12 cellular contexts compared by ENCODE assay signal in genomic region chr17:7263801-7264078, GRCh38. TPM values are rescaled to one million over a fixed set of nuclear protein-coding genes. Genes with fewer than 3 reads are reported as not detected.
DNase-seq lines count a peak whose midpoint lies in the region; ATAC-seq and TF ChIP-seq lines count a peak whose summit lies in the region.
"Had no signal": no experiment of that assay in that cellular context is flagged by ENCODE, and none has a peak within 500 bp of the region (broad histone marks: within the 10 kb centered on the region; RNA-seq: fewer than 3 reads in every experiment).

No MANE protein-coding gene starts in this region.

- peaks cover 81% of the 10 kb centered on the region for H3K27me3 ChIP-seq in left ventricle myocardium inferior (ENCODE audit: low read depth)
- peaks cover 18 to 62% (median 36%) of the 10 kb centered on the region in 9 donors for H3K27me3 ChIP-seq in heart left ventricle
- peaks cover 21% of the 10 kb centered on the region for H3K27me3 ChIP-seq in lower lobe of right lung (ENCODE audit: low read depth)
- H3K27me3 ChIP-seq in upper lobe of right lung, result peaks cover 4% of the 10 kb centered on the region
- H3K27me3 ChIP-seq in vagina, result peaks cover 11% of the 10 kb centered on the region
- no peaks in the 10 kb centered on the region for H3K27me3 ChIP-seq in right cardiac atrium (ENCODE audit: control insufficient read depth, insufficient read depth)

- peak overlapping the region; percentile 19 for H3K4me3 Mint-ChIP-seq in activated naive CD8-positive, alpha-beta T cell treated with anti-CD3 and anti-CD28 coated beads, Interleukin-2, amount 50 U/mL, for 24 hours

- no peak overlapping the region for H3K27ac Mint-ChIP-seq in activated naive CD8-positive, alpha-beta T cell treated with anti-CD3 and anti-CD28 coated beads, Interleukin-2, amount 50 U/mL, for 24 hours

- H3K27ac ChIP-seq in left ventricle myocardium inferior (replicated peaks) (no peak overlapping the region), heart left ventricle (no peak overlapping the region), lower lobe of right lung (peak overlapping the region; percentile 88), upper lobe of right lung (peak overlapping the region; percentile 91), vagina (no peak overlapping the region), right cardiac atrium (ENCODE audit: low read length) (no peak overlapping the region)

- intact Hi-C loops in left ventricle myocardium inferior (cut with micrococcal nuclease) (no loop called here), heart left ventricle (cut with DNase I) (no loop called here), lower lobe of right lung (cut with DNase I) (no loop called here), upper lobe of right lung (cut with DNase I) (no loop called here), vagina (cut with DNase I) (loop anchor here (5.0 kb wide), 1 partner anchor 524 kb away; no protein-coding TSS in a partner anchor), right cardiac atrium (cut with DNase I) (no loop called here)

- TF ChIP-seq CTCF in left ventricle myocardium inferior (IDR thresholded peaks at IDR 0.05; ENCODE audit: borderline replicate concordance), result no peak
- TF ChIP-seq CTCF in heart left ventricle (IDR thresholded peaks at IDR 0.05), result no peak
- no peak for TF ChIP-seq CTCF in lower lobe of right lung (IDR thresholded peaks at IDR 0.05)
- TF ChIP-seq CTCF in upper lobe of right lung (IDR thresholded peaks at IDR 0.05), result no peak
- no peak for TF ChIP-seq CTCF in vagina (IDR thresholded peaks at IDR 0.05)

- 49 to 66% (median 56%) methylated on average over 4 of the region's 4 CpGs for WGBS in heart left ventricle, 4 donors
- WGBS in right cardiac atrium, result 49% methylated on average over 4 of the region's 4 CpGs

- no peak for DNase-seq in left ventricle myocardium inferior
- DNase-seq in heart left ventricle, result no peak
- no peak for DNase-seq in activated naive CD8-positive, alpha-beta T cell treated with anti-CD3 and anti-CD28 coated beads, Interleukin-2, amount 50 U/mL, for 24 hours
- no peak for DNase-seq in lower lobe of right lung
- no peak for DNase-seq in upper lobe of right lung
- no peak for DNase-seq in vagina (ENCODE audit: extremely low spot score in 2 of 2)
- no peak for DNase-seq in right cardiac atrium
- DNase-seq in NCI-H2081 treated with DMSO at 0.1 percent for 48 hours (lab: John Stamatoyannopoulos, UW), result no peak
- DNase-seq: activated effector memory CD4-positive, alpha-beta T cell treated with Interleukin-2 at 50 U/mL for 16 hours; C1 segment of cervical spinal cord; effector memory CD4-positive, alpha-beta T cell; Karpas-422 had no signal

- H3K36me3 Mint-ChIP-seq in activated naive CD8-positive, alpha-beta T cell treated with anti-CD3 and anti-CD28 coated beads, Interleukin-2, amount 50 U/mL, for 24 hours (ENCODE audit: low read depth), result peaks cover 5% of the 10 kb centered on the region

- H3K4me1 ChIP-seq in left ventricle myocardium inferior (peaks cover 33% of the 10 kb centered on the region), heart left ventricle (peaks cover 0 to 36% (median 23%) of the 10 kb centered on the region in 12 donors), lower lobe of right lung (peaks cover 48% of the 10 kb centered on the region), upper lobe of right lung (peaks cover 24% of the 10 kb centered on the region), vagina (peaks cover 36% of the 10 kb centered on the region), right cardiac atrium (ENCODE audit: control insufficient read depth, insufficient read depth, low read length) (no peaks in the 10 kb centered on the region)

- peaks cover 21% of the 10 kb centered on the region for H3K27me3 Mint-ChIP-seq in activated naive CD8-positive, alpha-beta T cell treated with anti-CD3 and anti-CD28 coated beads, Interleukin-2, amount 50 U/mL, for 24 hours

- ATAC-seq in heart left ventricle (no peak), lower lobe of right lung (no peak), upper lobe of right lung (no peak), right cardiac atrium (no peak)
- ATAC-seq in activated naive CD8-positive, alpha-beta T cell treated with anti-CD3 and anti-CD28 coated beads, Interleukin-2, amount 50 U/mL, for 24 hours, result no peak

- H3K4me3 ChIP-seq in left ventricle myocardium inferior, result peak overlapping the region; percentile 68
- peak overlapping the region in 2 of 12 donors; percentile 26 to 64 for H3K4me3 ChIP-seq in heart left ventricle
- H3K4me3 ChIP-seq in lower lobe of right lung, result peak overlapping the region; percentile 67
- H3K4me3 ChIP-seq in upper lobe of right lung, result peak overlapping the region; percentile 68
- no peak overlapping the region for H3K4me3 ChIP-seq in vagina
- no peak overlapping the region for H3K4me3 ChIP-seq in right cardiac atrium (ENCODE audit: low read length)

- peaks cover 7% of the 10 kb centered on the region for H3K36me3 ChIP-seq in left ventricle myocardium inferior
- peaks cover 0 to 13% (median 8%) of the 10 kb centered on the region in 9 donors for H3K36me3 ChIP-seq in heart left ventricle
- peaks cover 5% of the 10 kb centered on the region for H3K36me3 ChIP-seq in lower lobe of right lung
- H3K36me3 ChIP-seq in upper lobe of right lung, result peaks cover 3% of the 10 kb centered on the region
- H3K36me3 ChIP-seq in vagina, result no peaks in the 10 kb centered on the region

- H3K4me1 Mint-ChIP-seq in activated naive CD8-positive, alpha-beta T cell treated with anti-CD3 and anti-CD28 coated beads, Interleukin-2, amount 50 U/mL, for 24 hours, result peaks cover 36% of the 10 kb centered on the region

- TF ChIP-seq POLR2A in heart left ventricle (IDR thresholded peaks at IDR 0.05) (no peak), vagina (IDR thresholded peaks at IDR 0.05) (no peak)

- H3K9me3 Mint-ChIP-seq in activated naive CD8-positive, alpha-beta T cell treated with anti-CD3 and anti-CD28 coated beads, Interleukin-2, amount 50 U/mL, for 24 hours, result no peaks in the 10 kb centered on the region

- no peaks in the 10 kb centered on the region for H3K9me3 ChIP-seq in left ventricle myocardium inferior (replicated peaks)
- H3K9me3 ChIP-seq in heart left ventricle, result no peaks in the 10 kb centered on the region
- H3K9me3 ChIP-seq in lower lobe of right lung, result no peaks in the 10 kb centered on the region
- H3K9me3 ChIP-seq in upper lobe of right lung, result no peaks in the 10 kb centered on the region
- no peaks in the 10 kb centered on the region for H3K9me3 ChIP-seq in vagina
- H3K9me3 ChIP-seq in right cardiac atrium (ENCODE audit: control insufficient read depth, low read length), result no peaks in the 10 kb centered on the region

RNA-seq across cellular contexts. Expression of gene CLDN7, which starts 1.5 kb away (rescaled TPM):
- total RNA-seq in left ventricle myocardium inferior (1.6 TPM), heart left ventricle (1 to 10 TPM in 5 of 9 donors, under 1 TPM in 2, not detected in 2; 0.36 to 2.6 (median 2.0) TPM), lower lobe of right lung (98.7 TPM), upper lobe of right lung (117 TPM), vagina (75.9 TPM), right cardiac atrium (1 to 10 TPM; 1.8 to 3.4 (median 2.8) TPM)
- polyA plus RNA-seq in heart left ventricle (1 to 10 TPM; 1.1 to 1.3 TPM), right cardiac atrium (2.9 TPM)

RNA-seq across cellular contexts. Expression of gene ELP5, which starts 11.7 kb away (rescaled TPM):
- total RNA-seq in left ventricle myocardium inferior (62.5 TPM), heart left ventricle (10 to 100 TPM; 28.0 to 87.2 (median 52.6) TPM), lower lobe of right lung (33.2 TPM), upper lobe of right lung (35.0 TPM), vagina (30.9 TPM), right cardiac atrium (100 to 1,000 TPM in 1 of 4 donors, 10 to 100 TPM in 3; 37.9 to 100 (median 82.9) TPM)
- polyA plus RNA-seq in heart left ventricle (10 to 100 TPM; 33.5 to 47.0 TPM), right cardiac atrium (41.7 TPM)

RNA-seq across cellular contexts. Expression of gene CTDNEP1, which starts 12.2 kb away (rescaled TPM):
- total RNA-seq in left ventricle myocardium inferior (105 TPM), heart left ventricle (100 to 1,000 TPM in 6 of 9 donors, 10 to 100 TPM in 3; 54.0 to 126 (median 107) TPM), lower lobe of right lung (140 TPM), upper lobe of right lung (141 TPM), vagina (64.6 TPM), right cardiac atrium (100 to 1,000 TPM; 118 to 124 (median 122) TPM)
- polyA plus RNA-seq in heart left ventricle (100 to 1,000 TPM in 1 of 2 donors, 10 to 100 TPM in 1; 54.4 to 120 TPM), right cardiac atrium (80.1 TPM)

RNA-seq across cellular contexts. Expression of gene SLC2A4, which starts 17.8 kb away (rescaled TPM):
- 146 TPM for total RNA-seq in left ventricle myocardium inferior
- total RNA-seq in heart left ventricle, result 100 to 1,000 TPM in 7 of 9 donors, 10 to 100 TPM in 2; 82.0 to 184 (median 172) TPM
- 100 to 1,000 TPM in 1 of 2 donors, 10 to 100 TPM in 1; 48.5 to 107 TPM for polyA plus RNA-seq in heart left ventricle
- total RNA-seq in lower lobe of right lung, result 1.1 TPM
- 1.6 TPM for total RNA-seq in upper lobe of right lung
- 3.2 TPM for total RNA-seq in vagina
- total RNA-seq in right cardiac atrium, result 100 to 1,000 TPM in 3 of 4 donors, 10 to 100 TPM in 1; 57.6 to 146 (median 103) TPM
- 83.1 TPM for polyA plus RNA-seq in right cardiac atrium

RNA-seq across cellular contexts. Expression of gene GABARAP, which starts 21.5 kb away (rescaled TPM):
- 394 TPM for total RNA-seq in left ventricle myocardium inferior
- 100 to 1,000 TPM; 293 to 591 (median 491) TPM for total RNA-seq in heart left ventricle
- 100 to 1,000 TPM; 580 to 674 TPM for polyA plus RNA-seq in heart left ventricle
- total RNA-seq in lower lobe of right lung, result 587 TPM
- 547 TPM for total RNA-seq in upper lobe of right lung
- total RNA-seq in vagina, result 395 TPM
- 100 to 1,000 TPM; 492 to 540 (median 522) TPM for total RNA-seq in right cardiac atrium
- 741 TPM for polyA plus RNA-seq in right cardiac atrium

Comparison
In these comparisons a context has a peak if more than half of its experiments do, and no peak if none do; other contexts are left out.
1. H3K4me3 ChIP-seq: peak in left ventricle myocardium inferior (single experiment), lower lobe of right lung (single experiment) and upper lobe of right lung (single experiment); none in vagina (0 of 2) and right cardiac atrium (single experiment).
2. H3K27ac ChIP-seq: peak in lower lobe of right lung (single experiment) and upper lobe of right lung (single experiment); none in left ventricle myocardium inferior (single experiment), heart left ventricle (0 of 12), vagina (single experiment) and right cardiac atrium (single experiment).
3. RNA of gene CLDN7, which starts 1.5 kb away (total RNA-seq): 117 TPM in upper lobe of right lung (single experiment), 98.7 TPM in lower lobe of right lung (single experiment) and 75.9 TPM in vagina (single experiment); 1.8 to 3.4 TPM in right cardiac atrium, 1.6 TPM in left ventricle myocardium inferior (single experiment) and 0.36 to 2.6 TPM in heart left ventricle; every median in the first group is over 10 times any median in the second.